24 cellular contexts compared by ENCODE assay signal in the genomic region with DNA sequence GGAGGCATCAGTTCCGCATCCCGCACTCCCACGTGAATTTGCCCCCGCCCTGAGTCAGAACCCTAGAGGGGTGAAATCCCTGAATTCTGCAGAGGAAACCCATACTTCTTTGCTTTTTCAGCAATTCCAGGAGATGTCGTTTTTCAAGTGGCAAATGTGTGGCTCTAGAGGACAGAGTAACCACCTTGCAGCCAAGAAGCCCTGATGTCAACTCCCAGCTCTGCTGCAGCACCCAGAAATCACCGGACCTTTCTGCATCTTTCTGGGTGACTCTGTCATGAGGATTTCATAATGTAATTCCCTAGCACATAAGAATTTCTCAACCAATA. TPM values are rescaled to one million over a fixed set of nuclear protein-coding genes. Genes with fewer than 3 reads are reported as not detected.
DNase-seq lines count a peak whose midpoint lies in the region; ATAC-seq, FAIRE-seq and TF ChIP-seq lines count a peak whose summit lies in the region.
"Had no signal": no experiment of that assay in that cellular context is flagged by ENCODE, and none has a peak within 500 bp of the region (broad histone marks: within the 10 kb centered on the region; RNA-seq: fewer than 3 reads in every experiment).

No MANE protein-coding gene starts in this region.

- H3K27me3 ChIP-seq in left ventricle myocardium inferior (ENCODE audit: low read depth) (no peaks in the 10 kb centered on the region), adrenal gland (no peaks in the 10 kb centered on the region)
- H3K27me3 ChIP-seq: stomach had no signal

- peaks cover 9% of the 10 kb centered on the region for H3K4me1 Mint-ChIP-seq in neural crest cell

- H3K27ac Mint-ChIP-seq in neural crest cell (ENCODE audit: unreplicated experiment) = peak overlapping the region; percentile 27
- H3K27ac Mint-ChIP-seq: activated CD8-positive, alpha-beta T cell treated with anti-CD3 and anti-CD28 coated beads, Interleukin-2, amount 10 ng/mL, durations not matched to agents 7 days and 5 days; activated naive CD4-positive, alpha-beta T cell treated with anti-CD3 and anti-CD28 coated beads for 36 hours; CD4-positive, alpha-beta memory T cell; natural killer cell; progenitor cell of endocrine pancreas had no signal

- no peak overlapping the region for H3K4me3 ChIP-seq in left ventricle myocardium inferior
- no peak overlapping the region for H3K4me3 ChIP-seq in adrenal gland
- H3K4me3 ChIP-seq: GM12878, K562, stomach had no signal

- H3K4me3 Mint-ChIP-seq in neural crest cell = no peak overlapping the region
- H3K4me3 Mint-ChIP-seq: activated CD8-positive, alpha-beta T cell treated with anti-CD3 and anti-CD28 coated beads, Interleukin-2, amount 10 ng/mL, durations not matched to agents 7 days and 5 days; activated naive CD4-positive, alpha-beta T cell treated with anti-CD3 and anti-CD28 coated beads for 36 hours; activated T-cell treated with anti-CD3 and anti-CD28 coated beads, Interleukin-2, amount 50 U/mL, for 4 hours; CD4-positive, alpha-beta memory T cell; natural killer cell had no signal

- H3K27ac ChIP-seq in left ventricle myocardium inferior (replicated peaks) (no peak overlapping the region), adrenal gland (peak overlapping the region in 2 of 5 donors; percentile 67 to 74)

- peak; percentile 44 for ATAC-seq in Right ventricle myocardium superior (ENCODE audit: poor library complexity)
- no peak for ATAC-seq in GM18511 (IDR thresholded peaks at IDR 0.05; ENCODE audit: unreplicated experiment)
- ATAC-seq: activated CD8-positive, alpha-beta T cell treated with anti-CD3 and anti-CD28 coated beads, Interleukin-2, amount 10 ng/mL, durations not matched to agents 7 days and 5 days; activated T-cell treated with anti-CD3 and anti-CD28 coated beads, Interleukin-2, amount 50 U/mL, for 4 hours; GM12878; K562; natural killer cell had no signal

- WGBS in adrenal gland, 4 donors = 63 to 84% (median 67%) methylated on average over 6 of the region's 6 CpGs

- H3K4me1 ChIP-seq in left ventricle myocardium inferior (peaks cover 21% of the 10 kb centered on the region), adrenal gland (replicated peaks in 1 of 2) (peaks cover 0 to 5% of the 10 kb centered on the region in 2 donors)
- H3K4me1 ChIP-seq: stomach had no signal

- TF ChIP-seq CTCF in left ventricle myocardium inferior (IDR thresholded peaks at IDR 0.05; ENCODE audit: borderline replicate concordance) = no peak
- no peak for TF ChIP-seq CTCF in adrenal gland (IDR thresholded peaks at IDR 0.05)
- TF ChIP-seq CTCF in neural crest cell (conservative IDR thresholded peaks at IDR 0.05) = no peak

- H3K36me3 Mint-ChIP-seq in neural crest cell (ENCODE audit: low read depth) = no peaks in the 10 kb centered on the region
- H3K36me3 Mint-ChIP-seq: CD4-positive, alpha-beta memory T cell; natural killer cell had no signal

- H3K9me3 Mint-ChIP-seq in neural crest cell = no peaks in the 10 kb centered on the region
- H3K9me3 Mint-ChIP-seq: activated naive CD4-positive, alpha-beta T cell treated with anti-CD3 and anti-CD28 coated beads for 36 hours; activated T-cell treated with anti-CD3 and anti-CD28 coated beads, Interleukin-2, amount 50 U/mL, for 4 hours; CD4-positive, alpha-beta memory T cell; natural killer cell had no signal

- H3K9me3 ChIP-seq in left ventricle myocardium inferior (replicated peaks) = no peaks in the 10 kb centered on the region
- H3K9me3 ChIP-seq in adrenal gland (replicated peaks in 1 of 3) = no peaks in the 10 kb centered on the region
- H3K9me3 ChIP-seq: stomach had no signal

- DNase-seq in Right ventricle myocardium superior (no peak), left ventricle myocardium inferior (no peak), adrenal gland (peak in 5 of 7 donors; percentile 25 to 57 (median 28)), neural crest cell (ENCODE audit: low read depth, low spot score) (no peak), NCI-H774 (lab: John Stamatoyannopoulos, UW) (no peak), mesenteric fat pad (ENCODE audit: low spot score) (no peak), HTR-8/SVneo (ENCODE audit: insufficient read length, low spot score) (no peak)
- DNase-seq: activated CD8-positive, alpha-beta T cell treated with anti-CD3 and anti-CD28 coated beads, Interleukin-2, amount 10 ng/mL, durations not matched to agents 7 days and 5 days; activated naive CD4-positive, alpha-beta T cell treated with anti-CD3 and anti-CD28 coated beads for 36 hours; activated T-cell treated with anti-CD3 and anti-CD28 coated beads, Interleukin-2, amount 50 U/mL, for 4 hours; CD4-positive, alpha-beta memory T cell; foreskin melanocyte; natural killer cell; NCI-H1930; NCI-H226; RPMI8226; stimulated activated CD4-positive, alpha-beta T cell treated with anti-CD3 and anti-CD28 coated beads, Interleukin-4, amount 100 ng/mL, for 1 hour had no signal

- intact Hi-C loops in Right ventricle myocardium superior (cut with DNase I) = no loop called here
- intact Hi-C loops in left ventricle myocardium inferior (cut with micrococcal nuclease) = no loop called here
- intact Hi-C loops in adrenal gland (cut with DNase I) = loop anchor here in 1 of 2 donors (10.0 kb wide), 1 partner anchor 489 kb away; no protein-coding TSS in a partner anchor

- H3K27me3 Mint-ChIP-seq in neural crest cell (ENCODE audit: low read depth) = peaks cover 12% of the 10 kb centered on the region

- no peak for TF ChIP-seq POLR2A in adrenal gland (IDR thresholded peaks at IDR 0.05)

- no peak for FAIRE-seq in HTR-8/SVneo (lab: Jason Lieb, UNC)
- FAIRE-seq: GM12878, GM19239, K562 had no signal

- no peaks in the 10 kb centered on the region for H3K36me3 ChIP-seq in left ventricle myocardium inferior
- no peaks in the 10 kb centered on the region for H3K36me3 ChIP-seq in adrenal gland (replicated peaks in 1 of 2)
- H3K36me3 ChIP-seq: stomach had no signal

RNA-seq across cellular contexts. Expression of a gene that starts 56.5 kb away (rescaled TPM):
- 2.3 TPM for total RNA-seq in Right ventricle myocardium superior
- 3.0 TPM for total RNA-seq in left ventricle myocardium inferior
- 1 to 10 TPM in 7 of 8 donors, under 1 TPM in 1; 0.72 to 4.9 (median 2.8) TPM for total RNA-seq in adrenal gland
- 1 to 10 TPM in 1 of 3 donors, under 1 TPM in 2; 0.24 to 1.7 (median 0.44) TPM for polyA plus RNA-seq in adrenal gland
- total RNA-seq in neural crest cell = 4.3 and 4.6 TPM in 2 replicates
- total RNA-seq in mesenteric fat pad = 6.1 TPM
- total RNA-seq: activated CD8-positive, alpha-beta T cell treated with anti-CD3 and anti-CD28 coated beads, Interleukin-2, amount 10 ng/mL, durations not matched to agents 7 days and 5 days; activated naive CD4-positive, alpha-beta T cell treated with anti-CD3 and anti-CD28 coated beads for 36 hours; activated T-cell treated with anti-CD3 and anti-CD28 coated beads, Interleukin-2, amount 50 U/mL, for 4 hours; CD4-positive, alpha-beta memory T cell; dermis microvascular lymphatic vessel endothelial cell; GM12878; natural killer cell had no signal
- polyA plus RNA-seq: CD4-positive, alpha-beta memory T cell; GM12878 had no signal

Comparison
In these comparisons a context has a peak if more than half of its experiments do, and no peak if none do; other contexts are left out.
1. DNase-seq: peak in adrenal gland (5 of 7); none in Right ventricle myocardium superior (single experiment), left ventricle myocardium inferior (single experiment), neural crest cell (single experiment), NCI-H774 (single experiment), mesenteric fat pad (single experiment) and HTR-8/SVneo (single experiment).